ENCODE assay signal across 1 cellular context in the genomic region with DNA sequence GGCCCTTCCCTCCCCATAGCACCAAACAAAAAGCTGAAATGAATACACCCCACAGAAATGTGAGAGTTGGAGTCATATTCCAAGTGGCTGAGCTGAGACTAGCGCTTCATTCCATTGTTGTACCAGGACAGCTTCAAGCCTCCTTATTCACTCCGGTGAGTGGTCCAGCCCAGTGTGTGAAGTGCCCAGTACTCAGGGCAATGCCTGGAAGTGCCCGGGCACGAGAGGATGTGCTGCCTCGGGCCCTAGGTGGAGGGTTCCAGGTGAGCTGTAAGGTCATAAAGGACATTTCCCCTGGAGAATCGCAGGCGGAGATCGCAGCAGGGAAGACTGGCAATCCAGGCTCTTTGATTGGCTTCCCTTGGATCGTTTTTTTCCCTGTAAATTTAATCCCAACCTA.
TF ChIP-seq lines count a peak whose summit lies in the region.

No MANE protein-coding gene starts in this region.

TF ChIP-seq in GM12878, 131 proteins besides CTCF, POLR2A, EP300 and RAD21:
- TF ChIP-seq, protein P1, sequence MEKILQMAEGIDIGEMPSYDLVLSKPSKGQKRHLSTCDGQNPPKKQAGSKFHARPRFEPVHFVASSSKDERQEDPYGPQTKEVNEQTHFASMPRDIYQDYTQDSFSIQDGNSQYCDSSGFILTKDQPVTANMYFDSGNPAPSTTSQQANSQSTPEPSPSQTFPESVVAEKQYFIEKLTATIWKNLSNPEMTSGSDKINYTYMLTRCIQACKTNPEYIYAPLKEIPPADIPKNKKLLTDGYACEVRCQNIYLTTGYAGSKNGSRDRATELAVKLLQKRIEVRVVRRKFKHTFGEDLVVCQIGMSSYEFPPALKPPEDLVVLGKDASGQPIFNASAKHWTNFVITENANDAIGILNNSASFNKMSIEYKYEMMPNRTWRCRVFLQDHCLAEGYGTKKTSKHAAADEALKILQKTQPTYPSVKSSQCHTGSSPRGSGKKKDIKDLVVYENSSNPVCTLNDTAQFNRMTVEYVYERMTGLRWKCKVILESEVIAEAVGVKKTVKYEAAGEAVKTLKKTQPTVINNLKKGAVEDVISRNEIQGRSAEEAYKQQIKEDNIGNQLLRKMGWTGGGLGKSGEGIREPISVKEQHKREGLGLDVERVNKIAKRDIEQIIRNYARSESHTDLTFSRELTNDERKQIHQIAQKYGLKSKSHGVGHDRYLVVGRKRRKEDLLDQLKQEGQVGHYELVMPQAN (conservative IDR thresholded peaks at IDR 0.05) = no peak
- TF ChIP-seq TBL1XR1 (IDR thresholded peaks at IDR 0.05; ENCODE audit: low read depth, low read length) = no peak
- TF ChIP-seq JUND (IDR thresholded peaks at IDR 0.05; ENCODE audit: low read depth, low read length) = no peak
- no peak for TF ChIP-seq HDAC2 (IDR thresholded peaks at IDR 0.05)
- no peak for TF ChIP-seq ZBTB33 (IDR thresholded peaks at IDR 0.05)
- no peak for TF ChIP-seq JUNB (IDR thresholded peaks at IDR 0.05)
- TF ChIP-seq SMC3 (IDR thresholded peaks at IDR 0.05; ENCODE audit: borderline replicate concordance, low read length) = no peak
- TF ChIP-seq DPF2 (IDR thresholded peaks at IDR 0.05) = no peak
- no peak for TF ChIP-seq SREBF2 (IDR thresholded peaks at IDR 0.05; ENCODE audit: low read length)
- TF ChIP-seq BRCA1 (IDR thresholded peaks at IDR 0.05; ENCODE audit: low read depth, low read length) = no peak
- TF ChIP-seq KLF5 (IDR thresholded peaks at IDR 0.05; ENCODE audit: partially characterized antibody) = no peak
